ENCODE assay signal across 8 cellular contexts in genomic region chr13:25901460-25902376, GRCh38.
A peak's percentile ranks its signal among the peaks of the same experiment; 100 is the strongest.
DNase-seq lines count a peak whose midpoint lies in the region; ATAC-seq lines count a peak whose summit lies in the region.

No MANE protein-coding gene starts in this region.

- peaks cover 1% of the 10 kb centered on the region for H3K36me3 Mint-ChIP-seq in activated CD4-positive, alpha-beta T cell treated with anti-CD3 and anti-CD28 coated beads, Interleukin-2, amount 10 ng/mL, durations not matched to agents 24 days and 14 days (ENCODE audit: low read depth)

- peak; percentile 93 for DNase-seq in DMS53 (lab: John Stamatoyannopoulos, UW)
- DNase-seq in activated CD4-positive, alpha-beta T cell treated with anti-CD3 and anti-CD28 coated beads, Interleukin-2, amount 10 ng/mL, durations not matched to agents 24 days and 14 days: peak; percentile 87
- DNase-seq in kidney tubule cell (ENCODE audit: low spot score): peak; percentile 82
- no peak for DNase-seq in HUDEP-2 (lab: John Stamatoyannopoulos, UW; ENCODE audit: unreplicated experiment in 76 of 76)
- no peak for DNase-seq in NCI-H345 treated with DMSO at 0.1 percent for 48 hours (lab: John Stamatoyannopoulos, UW; ENCODE audit: unreplicated experiment)
- no peak for DNase-seq in NAMALWA (ENCODE audit: low spot score)

- peak; percentile 81 for ATAC-seq in GM19328 (IDR thresholded peaks at IDR 0.05; ENCODE audit: unreplicated experiment)
- ATAC-seq in HG03457 (IDR thresholded peaks at IDR 0.05; ENCODE audit: unreplicated experiment): peak; percentile 94

- peaks cover 3% of the 10 kb centered on the region for H3K9me3 Mint-ChIP-seq in activated CD4-positive, alpha-beta T cell treated with anti-CD3 and anti-CD28 coated beads, Interleukin-2, amount 10 ng/mL, durations not matched to agents 24 days and 14 days

- H3K4me3 Mint-ChIP-seq in activated CD4-positive, alpha-beta T cell treated with anti-CD3 and anti-CD28 coated beads, Interleukin-2, amount 10 ng/mL, durations not matched to agents 24 days and 14 days: peak overlapping the region; percentile 24

- H3K27me3 Mint-ChIP-seq in activated CD4-positive, alpha-beta T cell treated with anti-CD3 and anti-CD28 coated beads, Interleukin-2, amount 10 ng/mL, durations not matched to agents 24 days and 14 days: peaks cover 7% of the 10 kb centered on the region

- intact Hi-C loops in activated CD4-positive, alpha-beta T cell treated with anti-CD3 and anti-CD28 coated beads, Interleukin-2, amount 10 ng/mL, durations not matched to agents 24 days and 14 days (cut with micrococcal nuclease): loop anchor here (1.0 to 5.0 kb wide), 5 partner anchors 14 to 106 kb away; no protein-coding TSS in a partner anchor

- peaks cover 24% of the 10 kb centered on the region for H3K4me1 Mint-ChIP-seq in activated CD4-positive, alpha-beta T cell treated with anti-CD3 and anti-CD28 coated beads, Interleukin-2, amount 10 ng/mL, durations not matched to agents 24 days and 14 days

- H3K27ac Mint-ChIP-seq in activated CD4-positive, alpha-beta T cell treated with anti-CD3 and anti-CD28 coated beads, Interleukin-2, amount 10 ng/mL, durations not matched to agents 24 days and 14 days: peak overlapping the region; percentile 46

Comparison
In these comparisons a context has a peak if more than half of its experiments do, and no peak if none do; other contexts are left out.
1. DNase-seq: peak in DMS53 (single experiment), activated CD4-positive, alpha-beta T cell treated with anti-CD3 and anti-CD28 coated beads, Interleukin-2, amount 10 ng/mL, durations not matched to agents 24 days and 14 days (single experiment) and kidney tubule cell (single experiment); none in HUDEP-2 (0 of 76), NCI-H345 treated with DMSO at 0.1 percent for 48 hours (single experiment) and NAMALWA (single experiment).